In genomic region chr12:31204995-31205582, GRCh38 we compare ENCODE assay signal across 8 cellular contexts.
A peak's percentile ranks its signal among the peaks of the same experiment; 100 is the strongest.
DNase-seq lines count a peak whose midpoint lies in the region; ATAC-seq and TF ChIP-seq lines count a peak whose summit lies in the region.

No MANE protein-coding gene starts in this region.

- no peak overlapping the region for H3K4me2 ChIP-seq in mesenchymal stem cell (ENCODE audit: low read length, poor library complexity, severe bottlenecking)

- H4K8ac ChIP-seq in mesenchymal stem cell (ENCODE audit: low read length): no peak overlapping the region

- H3K4me1 Mint-ChIP-seq in nephron progenitor cell: peaks cover 23% of the 10 kb centered on the region

- no peak overlapping the region for H3K14ac ChIP-seq in mesenchymal stem cell (ENCODE audit: low read length in 2 of 2)

- peaks cover 3% of the 10 kb centered on the region for H3K9me3 Mint-ChIP-seq in nephron progenitor cell

- H3K27me3 ChIP-seq in mesenchymal stem cell (ENCODE audit: control insufficient read depth in 1 of 2, insufficient read depth in 1 of 2, low read length in 2 of 2): peaks cover 0 to 17% of the 10 kb centered on the region in 2 experiments

- peak; percentile 94 for ATAC-seq in GM18868 (IDR thresholded peaks at IDR 0.05; ENCODE audit: unreplicated experiment)
- ATAC-seq in HG02623 (IDR thresholded peaks at IDR 0.05; ENCODE audit: unreplicated experiment): peak; percentile 99

- no peak overlapping the region for H2BK15ac ChIP-seq in mesenchymal stem cell (ENCODE audit: low read depth, poor library complexity, severe bottlenecking)

- H3K79me1 ChIP-seq in mesenchymal stem cell (replicated peaks; ENCODE audit: low read length, poor library complexity, severe bottlenecking): no peaks in the 10 kb centered on the region

- H3K23ac ChIP-seq in mesenchymal stem cell (ENCODE audit: low read length in 2 of 2): no peak overlapping the region

- no peak overlapping the region for H4K91ac ChIP-seq in mesenchymal stem cell (ENCODE audit: low read length)

- no peaks in the 10 kb centered on the region for H3K4me1 ChIP-seq in mesenchymal stem cell (ENCODE audit: control insufficient read depth, insufficient read depth, low read depth, low read length)

- POLR2A ChIA-PET in RWPE1 (lab: Yijun Ruan, JAX; ENCODE audit: low non-redundant PET): no interaction called here

- no peak overlapping the region for H3K4me3 ChIP-seq in mesenchymal stem cell (ENCODE audit: insufficient read depth in 1 of 2, low read depth in 1 of 2, low read length in 2 of 2)

- H3K27ac Mint-ChIP-seq in nephron progenitor cell: no peak overlapping the region

- no peaks in the 10 kb centered on the region for H3K9me3 ChIP-seq in mesenchymal stem cell (ENCODE audit: control insufficient read depth, low read length)

- H3K27ac ChIP-seq in RWPE1: no peak overlapping the region
- no peak overlapping the region for H3K27ac ChIP-seq in mesenchymal stem cell (ENCODE audit: low read length, poor library complexity, severe bottlenecking)

- H2AFZ ChIP-seq in mesenchymal stem cell (ENCODE audit: low read depth, low read length): no peak overlapping the region

- H2BK5ac ChIP-seq in mesenchymal stem cell (ENCODE audit: low read depth, low read length, poor library complexity, severe bottlenecking): no peak overlapping the region

- H3K27me3 Mint-ChIP-seq in nephron progenitor cell (ENCODE audit: low read depth, poor library complexity): no peaks in the 10 kb centered on the region

- H3K18ac ChIP-seq in mesenchymal stem cell (ENCODE audit: low read depth in 1 of 2, low read length in 2 of 2): no peak overlapping the region

- no peak overlapping the region for H2AK5ac ChIP-seq in mesenchymal stem cell (ENCODE audit: low read length, severe bottlenecking)

- no peak overlapping the region for H2BK120ac ChIP-seq in mesenchymal stem cell (ENCODE audit: low read depth, low read length)

- H3K9ac ChIP-seq in mesenchymal stem cell (ENCODE audit: low read length): no peak overlapping the region

- peak; percentile 39 for DNase-seq in RWPE1 (ENCODE audit: low spot score)
- DNase-seq in mesenchymal stem cell: peak; percentile 62
- DNase-seq in GOT3 (lab: John Stamatoyannopoulos, UW): no peak
- DNase-seq in activated CD4-positive, alpha-beta T cell treated with anti-CD3 and anti-CD28 coated beads, Interleukin-2, amount 50 U/mL, for 4 hours: no peak
- no peak for DNase-seq in islet precursor cell
- DNase-seq in nephron progenitor cell: no peak

- H2BK12ac ChIP-seq in mesenchymal stem cell (ENCODE audit: low read length in 2 of 2): no peak overlapping the region

- no peaks in the 10 kb centered on the region for H3K36me3 ChIP-seq in mesenchymal stem cell (ENCODE audit: control insufficient read depth in 1 of 2, insufficient read depth in 2 of 2, low read depth in 1 of 2, low read length in 2 of 2)

- H3K4me3 Mint-ChIP-seq in nephron progenitor cell: no peak overlapping the region

- no peak overlapping the region for H3K4ac ChIP-seq in mesenchymal stem cell (ENCODE audit: low read depth in 1 of 2, low read length in 2 of 2)

- no peaks in the 10 kb centered on the region for H3K36me3 Mint-ChIP-seq in nephron progenitor cell (ENCODE audit: low read depth)

- TF ChIP-seq CTCF in RWPE1 (conservative IDR thresholded peaks at IDR 0.05; ENCODE audit: low read depth) (no peak), nephron progenitor cell (IDR thresholded peaks at IDR 0.05) (no peak)

- WGBS in mesenchymal stem cell: no CpG with 5 or more reads among the region's 3 CpGs

- CTCF ChIA-PET in RWPE1 (lab: Yijun Ruan, JAX): interaction anchor here (0.6 kb wide), 1 partner anchor 29 kb away, joined by 4 read pairs; no protein-coding TSS in a partner anchor

Comparison
In these comparisons a context has a peak if more than half of its experiments do, and no peak if none do; other contexts are left out.
1. DNase-seq: peak in RWPE1 (single experiment) and mesenchymal stem cell (single experiment); none in GOT3 (single experiment), activated CD4-positive, alpha-beta T cell treated with anti-CD3 and anti-CD28 coated beads, Interleukin-2, amount 50 U/mL, for 4 hours (0 of 2), islet precursor cell (single experiment) and nephron progenitor cell (single experiment).